In the genomic region with DNA sequence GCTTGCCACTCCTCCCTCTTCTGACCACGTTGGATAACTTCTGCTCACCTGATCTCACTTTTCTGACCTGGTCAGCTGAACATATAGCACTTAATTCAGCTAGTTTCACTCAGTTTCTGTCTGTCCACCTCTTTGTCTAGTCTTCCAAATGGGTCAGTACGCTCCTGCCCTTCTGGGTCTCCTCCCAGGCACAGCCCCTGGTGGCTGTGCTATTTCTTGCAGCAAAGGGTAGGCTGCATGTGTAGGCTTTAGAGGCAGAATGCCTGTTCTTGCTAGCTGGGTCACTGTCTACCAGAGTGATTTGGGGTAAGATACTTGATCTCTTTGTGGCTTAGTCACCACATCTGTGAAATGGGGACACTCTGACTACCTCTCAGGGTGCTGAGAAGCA, we compare ENCODE assay signal across 19 cellular contexts. TPM values are rescaled to one million over a fixed set of nuclear protein-coding genes. Genes with fewer than 3 reads are reported as not detected.
DNase-seq lines count a peak whose midpoint lies in the region; TF ChIP-seq lines count a peak whose summit lies in the region.
"Had no signal": no experiment of that assay in that cellular context is flagged by ENCODE, and none has a peak within 500 bp of the region (broad histone marks: within the 10 kb centered on the region; RNA-seq: fewer than 3 reads in every experiment).

No MANE protein-coding gene starts in this region.

- H3K27me3 Mint-ChIP-seq in Calu3 (ENCODE audit: unreplicated experiment): no peaks in the 10 kb centered on the region

- intact Hi-C loops in Calu3 (cut with micrococcal nuclease; ENCODE audit: unreplicated experiment): no loop called here

- H2AFZ ChIP-seq in osteoblast (ENCODE audit: low read length): no peak overlapping the region

- H3K27ac Mint-ChIP-seq in Calu3 (ENCODE audit: unreplicated experiment): no peak overlapping the region
- H3K27ac Mint-ChIP-seq: activated CD8-positive, alpha-beta memory T cell treated with anti-CD3 and anti-CD28 coated beads, Interleukin-2, amount 10 ng/mL, durations not matched to agents 7 days and 5 days; activated naive CD4-positive, alpha-beta T cell treated with anti-CD3 and anti-CD28 coated beads, Interleukin-2, amount 50 U/mL, for 24 hours; activated T-helper 1 cell treated with anti-CD3 and anti-CD28 coated beads, Interleukin-12 subunit alpha, Interleukin-12 subunit beta, Interleukin-2, Interleukin-4 antibody, amounts not matched to agents 30 ng/mL and 10 ng/mL and 1 ng/mL, durations not matched to agents 14 hours and 24 hours and 36 hours; CD8-positive, alpha-beta memory T cell; stimulated activated memory B cell treated with anti-CD40 and anti-IgM and Interleukin-4, amounts not matched to agents 10 μg/mL and 1 μg/mL and 100 μg/mL, for 72 hours had no signal

- H3K9me3 Mint-ChIP-seq in Calu3 (ENCODE audit: low read depth, unreplicated experiment): no peaks in the 10 kb centered on the region
- H3K9me3 Mint-ChIP-seq: activated naive CD4-positive, alpha-beta T cell treated with anti-CD3 and anti-CD28 coated beads, Interleukin-2, amount 50 U/mL, for 24 hours; activated T-helper 1 cell treated with anti-CD3 and anti-CD28 coated beads, Interleukin-12 subunit alpha, Interleukin-12 subunit beta, Interleukin-2, Interleukin-4 antibody, amounts not matched to agents 30 ng/mL and 10 ng/mL and 1 ng/mL, durations not matched to agents 14 hours and 24 hours and 36 hours; CD8-positive, alpha-beta memory T cell; stimulated activated memory B cell treated with anti-CD40 and anti-IgM and Interleukin-4, amounts not matched to agents 10 μg/mL and 1 μg/mL and 100 μg/mL, for 72 hours had no signal

- no peaks in the 10 kb centered on the region for H3K9me3 ChIP-seq in osteoblast (ENCODE audit: low read depth, low read length)
- H3K9me3 ChIP-seq: pancreas, sigmoid colon had no signal

- no peaks in the 10 kb centered on the region for H3K79me2 ChIP-seq in osteoblast (ENCODE audit: insufficient read depth, low read length)

- BruUV-seq in Calu3 (replicated peaks; lab: Mats Ljungman, UMichigan): no TSS peak

- H3K4me3 ChIP-seq in epithelial cell of esophagus (ENCODE audit: low read length): no peak overlapping the region
- no peak overlapping the region for H3K4me3 ChIP-seq in osteoblast (ENCODE audit: insufficient read depth, low read length)
- H3K4me3 ChIP-seq: lung, sigmoid colon had no signal

- H3K36me3 Mint-ChIP-seq in Calu3 (ENCODE audit: insufficient read depth, unreplicated experiment): peaks cover 10% of the 10 kb centered on the region
- H3K36me3 Mint-ChIP-seq: activated CD8-positive, alpha-beta memory T cell treated with anti-CD3 and anti-CD28 coated beads, Interleukin-2, amount 10 ng/mL, durations not matched to agents 7 days and 5 days; CD8-positive, alpha-beta memory T cell; stimulated activated memory B cell treated with anti-CD40 and anti-IgM and Interleukin-4, amounts not matched to agents 10 μg/mL and 1 μg/mL and 100 μg/mL, for 72 hours had no signal

- no peaks in the 10 kb centered on the region for H4K20me1 ChIP-seq in osteoblast (ENCODE audit: insufficient read depth, low read length)

- peak; percentile 17 for TF ChIP-seq CTCF in GM12873 (IDR thresholded peaks at IDR 0.05; ENCODE audit: insufficient read depth, low read depth, low read length, missing control alignments)
- TF ChIP-seq CTCF in epithelial cell of esophagus (IDR thresholded peaks at IDR 0.05; ENCODE audit: insufficient read depth, low read depth, low read length, missing control alignments): peak; percentile 7
- no peak for TF ChIP-seq CTCF in osteoblast (IDR thresholded peaks at IDR 0.05; ENCODE audit: extremely low read depth, low read depth, low read length)
- no peak for TF ChIP-seq CTCF in Calu3 (IDR thresholded peaks at IDR 0.05; ENCODE audit: unreplicated experiment)

- no peaks in the 10 kb centered on the region for H3K4me1 ChIP-seq in osteoblast (ENCODE audit: insufficient read depth, low read length)

- DNase-seq in NCI-H69 (lab: John Stamatoyannopoulos, UW) (peak; percentile 20), epithelial cell of esophagus (ENCODE audit: low read depth) (no peak), osteoblast (ENCODE audit: insufficient read length, low spot score, missing footprints) (peak; percentile 73), mucosa of gallbladder (ENCODE audit: low spot score) (no peak), occipital lobe (lab: John Stamatoyannopoulos, UW) (no peak), Calu3 (no peak)
- DNase-seq: activated CD8-positive, alpha-beta memory T cell treated with anti-CD3 and anti-CD28 coated beads, Interleukin-2, amount 10 ng/mL, durations not matched to agents 7 days and 5 days; CD8-positive, alpha-beta memory T cell; cortex of kidney; NCI-H1436; NCI-H2171 treated with DMSO at 0.1 percent for 48 hours; SHP77 treated with DMSO at 0.1 percent for 48 hours; sigmoid colon had no signal

- CTCF ChIA-PET in Calu3 (lab: Charles Lee): interaction anchor here (0.6 kb wide), 1 partner anchor 67 kb away, joined by 3 read pairs; no protein-coding TSS in a partner anchor

- peaks cover 22% of the 10 kb centered on the region for H3K4me1 Mint-ChIP-seq in Calu3 (ENCODE audit: low read depth, unreplicated experiment)
- H3K4me1 Mint-ChIP-seq: activated naive CD4-positive, alpha-beta T cell treated with anti-CD3 and anti-CD28 coated beads, Interleukin-2, amount 50 U/mL, for 24 hours; stimulated activated memory B cell treated with anti-CD40 and anti-IgM and Interleukin-4, amounts not matched to agents 10 μg/mL and 1 μg/mL and 100 μg/mL, for 72 hours had no signal

- H3K36me3 ChIP-seq in osteoblast (ENCODE audit: insufficient read depth, low read length): no peaks in the 10 kb centered on the region
- H3K36me3 ChIP-seq: sigmoid colon had no signal

- H3K4me3 Mint-ChIP-seq in Calu3 (ENCODE audit: low read depth, unreplicated experiment): no peak overlapping the region
- H3K4me3 Mint-ChIP-seq: activated CD8-positive, alpha-beta memory T cell treated with anti-CD3 and anti-CD28 coated beads, Interleukin-2, amount 10 ng/mL, durations not matched to agents 7 days and 5 days; activated naive CD4-positive, alpha-beta T cell treated with anti-CD3 and anti-CD28 coated beads, Interleukin-2, amount 50 U/mL, for 24 hours; activated T-helper 1 cell treated with anti-CD3 and anti-CD28 coated beads, Interleukin-12 subunit alpha, Interleukin-12 subunit beta, Interleukin-2, Interleukin-4 antibody, amounts not matched to agents 30 ng/mL and 10 ng/mL and 1 ng/mL, durations not matched to agents 14 hours and 24 hours and 36 hours; CD8-positive, alpha-beta memory T cell; stimulated activated memory B cell treated with anti-CD40 and anti-IgM and Interleukin-4, amounts not matched to agents 10 μg/mL and 1 μg/mL and 100 μg/mL, for 72 hours had no signal

- peaks cover 4% of the 10 kb centered on the region for H3K27me3 ChIP-seq in osteoblast (ENCODE audit: insufficient read depth, low read length)
- H3K27me3 ChIP-seq: pancreas, sigmoid colon had no signal

- no peak overlapping the region for H3K4me2 ChIP-seq in osteoblast (ENCODE audit: insufficient read depth, low read length)

- no peak overlapping the region for H3K27ac ChIP-seq in osteoblast (ENCODE audit: low read depth, low read length)
- H3K27ac ChIP-seq: sigmoid colon had no signal

RNA-seq across cellular contexts. Expression of a gene that starts 2.4 kb away (rescaled TPM):
- 1.4 and 2.4 TPM in 2 replicates for total RNA-seq in osteoblast
- 279 TPM for total RNA-seq in mucosa of gallbladder
- total RNA-seq in occipital lobe: 12.0 TPM
- 7.9 and 13.0 TPM in 2 replicates for total RNA-seq in Calu3 (2022)
- total RNA-seq: activated CD8-positive, alpha-beta memory T cell treated with anti-CD3 and anti-CD28 coated beads, Interleukin-2, amount 10 ng/mL, durations not matched to agents 7 days and 5 days; activated T-helper 1 cell treated with anti-CD3 and anti-CD28 coated beads, Interleukin-12 subunit alpha, Interleukin-12 subunit beta, Interleukin-2, Interleukin-4 antibody, amounts not matched to agents 30 ng/mL and 10 ng/mL and 1 ng/mL, durations not matched to agents 14 hours and 24 hours and 36 hours; CD8-positive, alpha-beta memory T cell had no signal

Comparison
In these comparisons a context has a peak if more than half of its experiments do, and no peak if none do; other contexts are left out.
1. CTCF ChIP-seq: peak in GM12873 (single experiment) and epithelial cell of esophagus (single experiment); none in osteoblast (single experiment) and Calu3 (single experiment).
2. DNase-seq: peak in NCI-H69 (single experiment) and osteoblast (single experiment); none in epithelial cell of esophagus (single experiment), mucosa of gallbladder (single experiment), occipital lobe (single experiment) and Calu3 (single experiment).
3. RNA of a gene that starts 2.4 kb away (total RNA-seq): 279 TPM in mucosa of gallbladder (single experiment); 7.9 to 13.0 TPM in Calu3, 12.0 TPM in occipital lobe (single experiment) and 1.4 to 2.4 TPM in osteoblast; every median in the first group is over 10 times any median in the second.